In the genomic region with DNA sequence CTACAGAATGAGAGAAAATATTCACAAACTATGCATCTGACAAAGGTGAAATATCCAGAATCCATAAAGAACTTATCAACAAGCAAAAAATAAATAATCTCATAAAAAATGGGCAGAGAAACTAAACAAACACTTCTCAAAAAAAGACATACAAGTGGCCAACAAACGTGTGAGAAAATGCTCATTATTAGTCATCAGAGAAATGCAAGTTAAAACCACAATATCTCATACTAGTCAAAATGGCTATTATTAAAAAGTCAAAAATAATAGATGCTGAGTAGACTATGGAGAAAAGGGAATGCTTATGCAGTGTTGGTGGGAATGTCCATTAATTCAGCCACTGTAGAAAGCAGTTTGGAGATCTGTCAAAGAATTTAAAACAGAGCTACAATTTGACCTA, we compare ENCODE assay signal across 28 cellular contexts.
DNase-seq lines count a peak whose midpoint lies in the region; ATAC-seq lines count a peak whose summit lies in the region.
"Had no signal": no experiment of that assay in that cellular context is flagged by ENCODE, and none has a peak within 500 bp of the region (broad histone marks: within the 10 kb centered on the region; RNA-seq: fewer than 3 reads in every experiment).

No MANE protein-coding gene starts in this region.

- ATAC-seq in GM18907 (IDR thresholded peaks at IDR 0.05; ENCODE audit: unreplicated experiment) (peak; percentile 47), HG02884 (IDR thresholded peaks at IDR 0.05; ENCODE audit: unreplicated experiment) (peak; percentile 58), HG03439 (IDR thresholded peaks at IDR 0.05; ENCODE audit: unreplicated experiment) (peak; percentile 79), GM21717 (IDR thresholded peaks at IDR 0.05; ENCODE audit: unreplicated experiment) (no peak)
- ATAC-seq: activated CD8-positive, alpha-beta T cell treated with anti-CD3 and anti-CD28 coated beads, Interleukin-2, amount 10 ng/mL, durations not matched to agents 7 days and 5 days; esophagus mucosa; HepG2; stimulated activated naive B cell treated with anti-CD40 and anti-IgM and Interleukin-4, amounts not matched to agents 10 μg/mL and 1 μg/mL and 100 μg/mL, for 72 hours had no signal

- DNase-seq in NCI-H1105 (lab: John Stamatoyannopoulos, UW) (no peak), NCI-H1436 treated with DMSO at 0.1 percent for 48 hours (lab: John Stamatoyannopoulos, UW) (no peak), SW480 (ENCODE audit: low spot score) (no peak)
- DNase-seq: activated CD8-positive, alpha-beta T cell treated with anti-CD3 and anti-CD28 coated beads, Interleukin-2, amount 10 ng/mL, durations not matched to agents 7 days and 5 days; activated naive CD4-positive, alpha-beta T cell treated with anti-CD3 and anti-CD28 coated beads for 36 hours; adrenal gland; C1 segment of cervical spinal cord; COR-L47; endodermal cell; foreskin fibroblast; head of caudate nucleus; left ventricle myocardium inferior; NCI-H1436; NCI-H2081 treated with DMSO at 0.1 percent for 48 hours; NCI-H226; NCI-H526 treated with DMSO at 0.1 percent for 48 hours; ovary; Peyer's patch; SHP77; small intestine; stimulated activated naive B cell treated with anti-CD40 and anti-IgM and Interleukin-4, amounts not matched to agents 10 μg/mL and 1 μg/mL and 100 μg/mL, for 72 hours; upper lobe of left lung had no signal
